ENCODE assay signal across 10 cellular contexts in the genomic region with DNA sequence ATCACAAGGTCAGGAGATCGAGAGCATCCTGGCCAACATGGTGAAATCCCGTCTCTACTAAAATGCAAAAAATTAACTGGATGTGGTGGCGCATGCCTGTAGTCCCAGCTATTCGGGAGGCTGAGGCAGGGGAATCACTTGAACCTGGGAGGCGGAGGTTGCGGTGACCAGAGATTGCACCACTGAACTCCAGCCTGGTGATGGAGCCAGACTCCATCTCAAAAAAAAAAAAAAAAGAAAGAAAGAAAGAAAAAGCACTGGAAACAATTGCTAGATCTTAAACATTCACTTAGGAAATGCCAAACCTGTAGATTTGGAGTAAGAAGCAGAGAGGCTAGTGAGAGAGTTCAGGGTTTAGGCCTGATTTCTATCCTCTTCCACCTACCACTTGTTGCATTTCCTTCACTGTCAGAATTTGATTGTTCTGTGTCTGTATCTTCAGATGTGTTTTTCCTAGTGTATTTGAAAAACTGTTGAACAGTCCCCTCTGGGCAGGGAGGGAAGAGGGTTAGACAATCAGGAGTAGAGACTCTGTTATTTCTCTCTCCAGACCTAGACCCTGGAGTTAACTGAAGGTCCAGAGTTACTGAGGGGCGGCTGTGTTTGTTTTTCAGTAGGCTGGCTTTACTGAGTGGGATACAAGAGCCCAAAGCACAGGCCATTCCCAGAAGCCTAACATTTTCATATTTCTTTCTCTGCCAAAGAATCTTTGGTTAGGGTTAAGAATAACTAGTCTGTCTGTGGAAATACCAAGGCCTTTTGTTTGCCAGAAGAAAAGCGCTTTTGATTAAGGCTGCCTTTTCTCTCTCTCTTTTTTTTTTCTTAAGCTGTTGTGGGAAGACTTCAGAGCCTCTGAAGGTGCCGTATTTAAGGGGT. TPM values are rescaled to one million over a fixed set of nuclear protein-coding genes. Genes with fewer than 3 reads are reported as not detected.
DNase-seq lines count a peak whose midpoint lies in the region; ATAC-seq, FAIRE-seq and TF ChIP-seq lines count a peak whose summit lies in the region.
"Had no signal": no experiment of that assay in that cellular context is flagged by ENCODE, and none has a peak within 500 bp of the region (broad histone marks: within the 10 kb centered on the region; RNA-seq: fewer than 3 reads in every experiment).

No MANE protein-coding gene starts in this region.

- H3K9me3 ChIP-seq in left lung (no peaks in the 10 kb centered on the region), subcutaneous abdominal adipose tissue (ENCODE audit: control insufficient read depth in 5 of 5, low read length in 5 of 5) (no peaks in the 10 kb centered on the region)
- H3K9me3 ChIP-seq: pancreas had no signal

- TF ChIP-seq RAD21 in Ishikawa (IDR thresholded peaks at IDR 0.05; ENCODE audit: low read depth), result 0 out of 2 replicates have a peak, but pooled peaks have one; percentile 12

- H3K36me3 ChIP-seq in left lung, result no peaks in the 10 kb centered on the region
- H3K36me3 ChIP-seq in subcutaneous abdominal adipose tissue (ENCODE audit: control insufficient read depth in 5 of 5, insufficient read depth in 5 of 5, low read length in 5 of 5), result peaks cover 0 to 3% (median 0%) of the 10 kb centered on the region in 5 donors
- H3K36me3 ChIP-seq: pancreas had no signal

- DNase-seq in coronary artery (ENCODE audit: low spot score), result no peak
- no peak for DNase-seq in left lung
- no peak for DNase-seq in frontal cortex (ENCODE audit: low spot score in 2 of 2)
- no peak for DNase-seq in hypothalamus (lab: John Stamatoyannopoulos, UW)
- DNase-seq in HTR-8/SVneo (ENCODE audit: insufficient read length, low spot score), result no peak
- DNase-seq: activated naive CD4-positive, alpha-beta T cell treated with anti-CD3 and anti-CD28 coated beads for 36 hours; pancreas had no signal

- FAIRE-seq in frontal cortex (lab: Jason Lieb, UNC) (no peak), HTR-8/SVneo (lab: Jason Lieb, UNC) (no peak)
- FAIRE-seq: pancreas had no signal

- no peak for TF ChIP-seq EP300 in Ishikawa (IDR thresholded peaks at IDR 0.05; ENCODE audit: borderline replicate concordance)

- H3K4me1 ChIP-seq in left lung (peaks cover 64 to 70% of the 10 kb centered on the region in 2 donors), subcutaneous abdominal adipose tissue (ENCODE audit: control insufficient read depth in 5 of 5, insufficient read depth in 5 of 5, low read length in 5 of 5) (peaks cover 6 to 33% (median 30%) of the 10 kb centered on the region in 5 donors)

- TF ChIP-seq CTCF in coronary artery (IDR thresholded peaks at IDR 0.05) (no peak), left lung (IDR thresholded peaks at IDR 0.05) (no peak)

- H3K27me3 ChIP-seq in left lung, result no peaks in the 10 kb centered on the region
- no peaks in the 10 kb centered on the region for H3K27me3 ChIP-seq in subcutaneous abdominal adipose tissue (ENCODE audit: control insufficient read depth in 5 of 5, insufficient read depth in 4 of 5, low read length in 5 of 5)
- H3K27me3 ChIP-seq: pancreas had no signal

- H3K27ac ChIP-seq in coronary artery, result peak overlapping the region; percentile 60 to 77
- H3K27ac ChIP-seq in left lung, result peak overlapping the region; percentile 48 to 80
- peak overlapping the region; percentile 89 for H3K27ac ChIP-seq in subcutaneous abdominal adipose tissue (ENCODE audit: low read depth, low read length)

- H3K4me3 ChIP-seq in coronary artery, result peak overlapping the region; percentile 1
- H3K4me3 ChIP-seq in left lung, result no peak overlapping the region
- H3K4me3 ChIP-seq in subcutaneous abdominal adipose tissue (ENCODE audit: low read depth in 1 of 5, low read length in 5 of 5), result no peak overlapping the region
- H3K4me3 ChIP-seq: pancreas had no signal

- peak; percentile 3 for ATAC-seq in left lung
- ATAC-seq in activated CD4-positive, CD25-positive, alpha-beta regulatory T cell treated with anti-CD3 and anti-CD28 coated beads, Interleukin-2, amount 50 U/mL, for 24 hours, result no peak

- H3K9ac ChIP-seq in subcutaneous abdominal adipose tissue (ENCODE audit: low read length in 5 of 5), result peak overlapping the region in 4 of 5 donors; percentile 6 to 34 (median 24)

- intact Hi-C loops in left lung (cut with DNase I), result no loop called here

TF ChIP-seq in Ishikawa, 13 proteins besides CTCF, POLR2A, EP300 and RAD21:
- no peak for TF ChIP-seq TCF12 (IDR thresholded peaks at IDR 0.05; ENCODE audit: low read depth)
- TF ChIP-seq FOXM1 (IDR thresholded peaks at IDR 0.05; ENCODE audit: borderline replicate concordance, low read depth), result no peak
- TF ChIP-seq TAF1 (IDR thresholded peaks at IDR 0.05; ENCODE audit: low read depth), result no peak
- no peak for TF ChIP-seq TEAD4 (IDR thresholded peaks at IDR 0.05)
- TF ChIP-seq ZBTB7A (IDR thresholded peaks at IDR 0.05; ENCODE audit: low read depth), result no peak

RNA-seq across cellular contexts. Expression of gene MACF1, which starts 31.1 kb away (rescaled TPM):
- total RNA-seq in left lung (100 to 1,000 TPM; 358 to 385 TPM), frontal cortex (306 TPM)
